18 cellular contexts compared by ENCODE assay signal in the genomic region with DNA sequence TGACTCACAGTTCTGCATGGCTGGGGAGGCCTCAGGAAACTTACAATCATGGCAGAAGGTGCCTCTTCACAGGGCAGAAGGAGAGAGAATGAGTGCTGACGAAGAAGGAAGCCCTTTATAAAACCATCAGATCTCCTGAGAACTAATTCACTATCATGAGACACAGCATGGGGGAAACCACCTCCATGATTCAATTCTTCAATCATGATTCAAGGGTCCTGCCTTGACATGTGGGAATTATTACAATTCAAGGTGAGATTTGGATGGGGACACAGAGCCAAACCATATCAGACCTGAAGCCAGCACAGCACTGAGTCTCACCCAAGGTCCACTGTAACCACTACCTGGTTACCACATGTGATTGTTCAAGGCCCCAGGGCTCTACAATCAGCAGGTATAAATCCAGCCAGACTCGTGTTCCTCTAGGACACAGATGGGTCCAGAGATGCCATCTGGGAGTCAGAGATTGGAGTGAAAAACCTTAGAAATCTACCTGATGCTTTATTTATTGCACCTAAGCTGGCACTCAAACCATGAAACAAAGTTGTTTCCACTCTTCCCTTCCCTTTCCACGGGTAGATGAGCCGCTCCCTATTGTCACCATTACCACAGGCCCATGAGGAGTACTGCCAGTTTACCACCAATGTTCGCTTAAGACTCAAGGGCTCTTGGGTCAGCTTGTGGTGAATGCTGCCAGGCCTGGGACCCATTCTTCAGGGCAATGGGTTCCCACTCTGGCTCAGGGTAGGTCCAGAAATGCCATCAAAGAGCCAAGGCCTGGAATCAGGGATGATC.
DNase-seq lines count a peak whose midpoint lies in the region; ATAC-seq, FAIRE-seq and TF ChIP-seq lines count a peak whose summit lies in the region.
"Had no signal": no experiment of that assay in that cellular context is flagged by ENCODE, and none has a peak within 500 bp of the region (broad histone marks: within the 10 kb centered on the region; RNA-seq: fewer than 3 reads in every experiment).

No MANE protein-coding gene starts in this region.

- ATAC-seq in A549, result no peak
- ATAC-seq in GM18909 (IDR thresholded peaks at IDR 0.05; ENCODE audit: poor library complexity, unreplicated experiment), result no peak
- ATAC-seq: HCT116 had no signal

- H3K79me2 ChIP-seq in endothelial cell of umbilical vein (ENCODE audit: control insufficient read depth, insufficient read depth, low read length) (no peaks in the 10 kb centered on the region), osteoblast (ENCODE audit: insufficient read depth, low read length) (no peaks in the 10 kb centered on the region)

- H3K9me3 ChIP-seq in A549, result peaks cover 17% of the 10 kb centered on the region
- peaks cover 17 to 57% of the 10 kb centered on the region in 2 donors for H3K9me3 ChIP-seq in ascending aorta
- H3K9me3 ChIP-seq in endothelial cell of umbilical vein (replicated peaks; ENCODE audit: control insufficient read depth, insufficient read depth, low read length), result no peaks in the 10 kb centered on the region
- peaks cover 4% of the 10 kb centered on the region for H3K9me3 ChIP-seq in osteoblast (ENCODE audit: low read depth, low read length)

- H2AFZ ChIP-seq in endothelial cell of umbilical vein (ENCODE audit: low read depth, low read length), result no peak overlapping the region
- no peak overlapping the region for H2AFZ ChIP-seq in osteoblast (ENCODE audit: low read length)
- H2AFZ ChIP-seq: PC-9 had no signal

- BruUV-seq in endothelial cell of umbilical vein (replicated peaks; lab: Mats Ljungman, UMichigan), result no TSS peak

- no peak for TF ChIP-seq EP300 in A549 (IDR thresholded peaks at IDR 0.05)

- H3K27ac ChIP-seq in A549 (peak overlapping the region; percentile 57 to 59; a peak in 5 of 6 replicates), ascending aorta (peak overlapping the region; percentile 81), endothelial cell of umbilical vein (ENCODE audit: insufficient read depth, low read depth, low read length) (peak overlapping the region; percentile 57), osteoblast (ENCODE audit: low read depth, low read length) (peak overlapping the region; percentile 81)
- H3K27ac ChIP-seq: PC-9 had no signal

- dilution Hi-C loops in endothelial cell of umbilical vein (cut with MboI; ENCODE audit: extremely low pct_ligation_motif_present, low sequenced_read_pairs), result no loop called here

- H3K4me3 ChIP-seq in A549 (no peak overlapping the region), ascending aorta (no peak overlapping the region), endothelial cell of umbilical vein (replicated peaks in 1 of 3; ENCODE audit: insufficient read depth in 1 of 3, low read depth in 1 of 3, low read length in 3 of 3) (no peak overlapping the region), osteoblast (ENCODE audit: insufficient read depth, low read length) (no peak overlapping the region)
- H3K4me3 ChIP-seq: PC-9 had no signal

- DNase-seq in A549 (ENCODE audit: low read depth in 1 of 2, low spot score in 1 of 2) (no peak), ascending aorta (ENCODE audit: low spot score in 2 of 2) (no peak), endothelial cell of umbilical vein (ENCODE audit: low read depth, low spot score) (no peak), osteoblast (ENCODE audit: insufficient read length, low spot score, missing footprints) (no peak), RPMI8226 (no peak), DMS53 treated with DMSO at 0.1 percent for 48 hours (lab: John Stamatoyannopoulos, UW; ENCODE audit: unreplicated experiment) (no peak), GM12892 (ENCODE audit: insufficient read length) (no peak)
- DNase-seq: 8988T, DND-41, GOT3, KBM-7, NCI-H1105 treated with DMSO at 0.1 percent for 48 hours, NCI-H1694, NCI-H526, PC-9 had no signal

- CTCF ChIA-PET in A549 (lab: Yijun Ruan, JAX), result interaction anchor here (1.2 kb wide), 1 partner anchor 23 kb away, joined by 4 read pairs; no protein-coding TSS in a partner anchor
- CTCF ChIA-PET in endothelial cell of umbilical vein (lab: Charles Lee), result interaction anchor here (1.6 kb wide), 1 partner anchor 9 kb away, joined by 6 read pairs; no protein-coding TSS in a partner anchor

- TF ChIP-seq CTCF in A549 (IDR thresholded peaks at IDR 0.05) (no peak), ascending aorta (IDR thresholded peaks at IDR 0.05) (no peak), endothelial cell of umbilical vein (IDR thresholded peaks at IDR 0.05; ENCODE audit: extremely low read depth in 1 of 2, insufficient read depth in 1 of 2, low read depth in 1 of 2, low read length in 2 of 2) (no peak), osteoblast (IDR thresholded peaks at IDR 0.05; ENCODE audit: extremely low read depth, low read depth, low read length) (no peak)

- H3K4me1 ChIP-seq in A549 (peaks cover 3% of the 10 kb centered on the region; the same call in 1 of the 3 replicates), ascending aorta (peaks cover 0 to 2% of the 10 kb centered on the region in 2 donors), endothelial cell of umbilical vein (ENCODE audit: control insufficient read depth, extremely low read depth, insufficient read depth, low read length) (peaks cover 11% of the 10 kb centered on the region), osteoblast (ENCODE audit: insufficient read depth, low read length) (peaks cover 6% of the 10 kb centered on the region)

- 29% methylated on average over 5 of the region's 5 CpGs for WGBS in A549 (ENCODE audit: missing lambda C conversion rate)

- FAIRE-seq in A549 (lab: Jason Lieb, UNC), result no peak
- no peak for FAIRE-seq in endothelial cell of umbilical vein (lab: Jason Lieb, UNC)
- FAIRE-seq in GM12892 (lab: Jason Lieb, UNC), result no peak
- FAIRE-seq: GM19239 had no signal

- intact Hi-C loops in ascending aorta (cut with DNase I) (loop anchor here (5.0 kb wide), 2 partner anchors 61 to 96 kb away; no protein-coding TSS in a partner anchor), endothelial cell of umbilical vein (cut with micrococcal nuclease) (loop anchor here (5.0 kb wide), 2 partner anchors 141 to 181 kb away; no protein-coding TSS in a partner anchor)

- H3K4me2 ChIP-seq in A549 (no peak overlapping the region), endothelial cell of umbilical vein (ENCODE audit: insufficient read depth, low read length) (no peak overlapping the region), osteoblast (ENCODE audit: insufficient read depth, low read length) (no peak overlapping the region)
- H3K4me2 ChIP-seq: PC-9 had no signal

- H4K20me1 ChIP-seq in endothelial cell of umbilical vein (replicated peaks; ENCODE audit: control insufficient read depth, extremely low read depth, insufficient read depth, low read length), result no peaks in the 10 kb centered on the region
- no peaks in the 10 kb centered on the region for H4K20me1 ChIP-seq in osteoblast (ENCODE audit: insufficient read depth, low read length)

- no peaks in the 10 kb centered on the region for H3K36me3 ChIP-seq in ascending aorta
- H3K36me3 ChIP-seq in endothelial cell of umbilical vein (ENCODE audit: control insufficient read depth in 2 of 2, extremely low read depth in 1 of 2, insufficient read depth in 2 of 2, low read length in 2 of 2), result no peaks in the 10 kb centered on the region
- H3K36me3 ChIP-seq in osteoblast (ENCODE audit: insufficient read depth, low read length), result no peaks in the 10 kb centered on the region

- TF ChIP-seq RAD21 in A549 (conservative IDR thresholded peaks at IDR 0.05 in 1 of 2, IDR thresholded peaks at IDR 0.05 in 1 of 2), result no peak

- H3K27me3 ChIP-seq in ascending aorta (no peaks in the 10 kb centered on the region), endothelial cell of umbilical vein (ENCODE audit: control insufficient read depth in 2 of 2, insufficient read depth in 2 of 2, low read length in 2 of 2) (no peaks in the 10 kb centered on the region), osteoblast (ENCODE audit: insufficient read depth, low read length) (no peaks in the 10 kb centered on the region)

- no peak overlapping the region for H3K9ac ChIP-seq in endothelial cell of umbilical vein (replicated peaks; ENCODE audit: extremely low read depth, insufficient read depth, low read length)

- TF ChIP-seq POLR2A in A549 (IDR thresholded peaks at IDR 0.05; ENCODE audit: low read length) (no peak), endothelial cell of umbilical vein (IDR thresholded peaks at IDR 0.05; ENCODE audit: low read depth, low read length) (no peak), GM12892 (IDR thresholded peaks at IDR 0.05; ENCODE audit: low read depth, low read length) (no peak)

- no peaks in the 10 kb centered on the region for H3K9me1 ChIP-seq in endothelial cell of umbilical vein (replicated peaks; ENCODE audit: control insufficient read depth, extremely low read depth, insufficient read depth, low read length)

- POLR2A ChIA-PET in A549 (lab: Yijun Ruan, JAX), result no interaction called here
- POLR2A ChIA-PET in endothelial cell of umbilical vein (lab: Charles Lee), result no interaction called here

TF ChIP-seq in A549, 52 proteins besides CTCF, POLR2A, EP300 and RAD21 (continues in another document):
- TF ChIP-seq POLR2AphosphoS2 (conservative IDR thresholded peaks at IDR 0.05; ENCODE audit: low read length) (no peak), ESRRA (IDR thresholded peaks at IDR 0.05; ENCODE audit: borderline replicate concordance, low read length) (no peak), JUNB (IDR thresholded peaks at IDR 0.05) (no peak)
- TF ChIP-seq, protein P1, sequence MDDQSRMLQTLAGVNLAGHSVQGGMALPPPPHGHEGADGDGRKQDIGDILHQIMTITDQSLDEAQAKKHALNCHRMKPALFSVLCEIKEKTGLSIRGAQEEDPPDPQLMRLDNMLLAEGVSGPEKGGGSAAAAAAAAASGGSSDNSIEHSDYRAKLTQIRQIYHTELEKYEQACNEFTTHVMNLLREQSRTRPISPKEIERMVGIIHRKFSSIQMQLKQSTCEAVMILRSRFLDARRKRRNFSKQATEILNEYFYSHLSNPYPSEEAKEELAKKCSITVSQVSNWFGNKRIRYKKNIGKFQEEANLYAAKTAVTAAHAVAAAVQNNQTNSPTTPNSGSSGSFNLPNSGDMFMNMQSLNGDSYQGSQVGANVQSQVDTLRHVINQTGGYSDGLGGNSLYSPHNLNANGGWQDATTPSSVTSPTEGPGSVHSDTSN (IDR thresholded peaks at IDR 0.05), result no peak

TF ChIP-seq in endothelial cell of umbilical vein, 7 proteins besides CTCF, POLR2A, EP300 and RAD21:
- TF ChIP-seq GATA2 (IDR thresholded peaks at IDR 0.05; ENCODE audit: insufficient read depth, insufficient read length, low read depth, low read length) (no peak), JUN (IDR thresholded peaks at IDR 0.05; ENCODE audit: borderline replicate concordance, insufficient read depth, insufficient read length, low read depth) (no peak)
